ENCODE assay signal across 17 cellular contexts in genomic region chr3:188268336-188268735, GRCh38.
DNase-seq lines count a peak whose midpoint lies in the region; ATAC-seq and TF ChIP-seq lines count a peak whose summit lies in the region.
"Had no signal": no experiment of that assay in that cellular context is flagged by ENCODE, and none has a peak within 500 bp of the region (broad histone marks: within the 10 kb centered on the region; RNA-seq: fewer than 3 reads in every experiment).

No MANE protein-coding gene starts in this region.

- intact Hi-C loops in breast epithelium (cut with DNase I; ENCODE audit: low total_unique reads) (no loop called here), MCF 10A (cut with micrococcal nuclease) (loop anchor here (10.0 kb wide), 1 partner anchor 114 kb away; the partner anchor contains the start of gene LPP), transverse colon (cut with DNase I; ENCODE audit: low total_unique reads) (loop anchor here (5.0 to 10.0 kb wide), 2 partner anchors 74 to 526 kb away; no protein-coding TSS in a partner anchor)
- intact Hi-C loops in dendritic cell treated with granulocyte-macrophage colony-stimulating factor and Interleukin-4, amounts not matched to agents 40 ng/mL and 50 ng/mL, for 4 days (cut with micrococcal nuclease), result loop anchor here (10.0 kb wide), 1 partner anchor 74 kb away; no protein-coding TSS in a partner anchor

- ATAC-seq in GM21360 (IDR thresholded peaks at IDR 0.05; ENCODE audit: unreplicated experiment), result no peak
- ATAC-seq: K562, T-helper 17 cell had no signal

- H3K4me3 ChIP-seq in breast epithelium, result no peak overlapping the region
- H3K4me3 ChIP-seq in neural progenitor cell, result no peak overlapping the region
- no peak overlapping the region for H3K4me3 ChIP-seq in transverse colon
- H3K4me3 ChIP-seq: GM23248, K562 had no signal

- no peaks in the 10 kb centered on the region for H3K9me3 Mint-ChIP-seq in MCF 10A (ENCODE audit: unreplicated experiment)
- H3K9me3 Mint-ChIP-seq in dendritic cell treated with granulocyte-macrophage colony-stimulating factor and Interleukin-4, amounts not matched to agents 40 ng/mL and 50 ng/mL, for 4 days, result no peaks in the 10 kb centered on the region
- H3K9me3 Mint-ChIP-seq in neural progenitor cell, result no peaks in the 10 kb centered on the region
- H3K9me3 Mint-ChIP-seq: activated T-helper 2 cell treated with anti-CD3 and anti-CD28 coated beads, Interferon-gamma antibody, Interleukin-2, Interleukin-4, amounts not matched to agents 10 μg/mL and 5 μg/mL and 100 μg/mL, durations not matched to agents 14 hours and 24 hours and 36 hours; CD8-positive, alpha-beta memory T cell; memory B cell had no signal

- no peaks in the 10 kb centered on the region for H3K36me3 ChIP-seq in breast epithelium
- no peaks in the 10 kb centered on the region for H3K36me3 ChIP-seq in neural progenitor cell
- no peaks in the 10 kb centered on the region for H3K36me3 ChIP-seq in transverse colon

- H4K20me1 ChIP-seq in neural progenitor cell (ENCODE audit: low read depth), result no peaks in the 10 kb centered on the region

- H3K36me3 Mint-ChIP-seq in MCF 10A (ENCODE audit: insufficient read depth, unreplicated experiment), result peaks cover 11% of the 10 kb centered on the region
- H3K36me3 Mint-ChIP-seq in dendritic cell treated with granulocyte-macrophage colony-stimulating factor and Interleukin-4, amounts not matched to agents 40 ng/mL and 50 ng/mL, for 4 days (ENCODE audit: low read depth), result peaks cover 15% of the 10 kb centered on the region
- peaks cover 10% of the 10 kb centered on the region for H3K36me3 Mint-ChIP-seq in neural progenitor cell

- WGBS in transverse colon (ENCODE audit: low coverage in 1 of 2), 2 donors, result 83% methylated on average over 5 of the region's 5 CpGs

- DNase-seq in breast epithelium (ENCODE audit: low spot score in 2 of 2) (no peak), MCF 10A (ENCODE audit: unreplicated experiment) (no peak), neural progenitor cell (ENCODE audit: low spot score) (no peak), transverse colon (no peak), NCI-H69 (lab: John Stamatoyannopoulos, UW) (no peak), midbrain (lab: John Stamatoyannopoulos, UW) (no peak)
- DNase-seq: CD8-positive, alpha-beta memory T cell; GM23248; NCI-H1105 treated with DMSO at 0.1 percent for 48 hours; NCI-H2171 treated with DMSO at 0.1 percent for 48 hours; NK-92 treated with Interleukin-12 subunit alpha and Interleukin-12 subunit beta, amount 100 ng/mL, for 24 hours; T-helper 17 cell had no signal

- H3K4me3 Mint-ChIP-seq in MCF 10A (ENCODE audit: unreplicated experiment) (no peak overlapping the region), neural progenitor cell (no peak overlapping the region)
- no peak overlapping the region for H3K4me3 Mint-ChIP-seq in dendritic cell treated with granulocyte-macrophage colony-stimulating factor and Interleukin-4, amounts not matched to agents 40 ng/mL and 50 ng/mL, for 4 days
- H3K4me3 Mint-ChIP-seq: CD8-positive, alpha-beta memory T cell; memory B cell; T-helper 17 cell had no signal

- CTCF ChIA-PET in MCF 10A (lab: Yijun Ruan, JAX), result interaction anchor here (0.8 to 1.2 kb wide), 2 partner anchors 58 to 528 kb away, joined by 3 read pairs; no protein-coding TSS in a partner anchor

- H3K4me1 Mint-ChIP-seq in MCF 10A (ENCODE audit: insufficient read depth, unreplicated experiment) (peaks cover 22% of the 10 kb centered on the region), neural progenitor cell (peaks cover 35% of the 10 kb centered on the region)
- H3K4me1 Mint-ChIP-seq in dendritic cell treated with granulocyte-macrophage colony-stimulating factor and Interleukin-4, amounts not matched to agents 40 ng/mL and 50 ng/mL, for 4 days (ENCODE audit: low read depth), result peaks cover 35% of the 10 kb centered on the region

- H3K27me3 Mint-ChIP-seq in MCF 10A (ENCODE audit: insufficient read depth, unreplicated experiment) (no peaks in the 10 kb centered on the region), neural progenitor cell (ENCODE audit: insufficient read depth, low read depth) (no peaks in the 10 kb centered on the region)
- H3K27me3 Mint-ChIP-seq in dendritic cell treated with granulocyte-macrophage colony-stimulating factor and Interleukin-4, amounts not matched to agents 40 ng/mL and 50 ng/mL, for 4 days, result no peaks in the 10 kb centered on the region
- H3K27me3 Mint-ChIP-seq: CD8-positive, alpha-beta memory T cell; memory B cell; T-helper 17 cell had no signal

- TF ChIP-seq CTCF in breast epithelium (IDR thresholded peaks at IDR 0.05), result no peak
- TF ChIP-seq CTCF in MCF 10A (IDR thresholded peaks at IDR 0.05; ENCODE audit: unreplicated experiment), result no peak
- TF ChIP-seq CTCF in neural progenitor cell (IDR thresholded peaks at IDR 0.05), result no peak
- no peak for TF ChIP-seq CTCF in transverse colon (IDR thresholded peaks at IDR 0.05)

- H3K4me2 ChIP-seq in neural progenitor cell, result peak overlapping the region; percentile 13

- no TSS peak for BruUV-seq in MCF 10A (replicated peaks; lab: Mats Ljungman, UMichigan)

- in situ Hi-C loops in transverse colon (cut with MboI; ENCODE audit: low pct_ligation_motif_present in 1 of 4, low pct_unique_long_range_greater_than_20kb in 1 of 4, low sequenced_read_pairs in 3 of 4), result no loop called here

- peaks cover 8% of the 10 kb centered on the region for H3F3A ChIP-seq in neural progenitor cell (ENCODE audit: low read depth)

- H3K27ac ChIP-seq in breast epithelium (peak overlapping the region; percentile 68 to 80), neural progenitor cell (peak overlapping the region; percentile 24), transverse colon (peak overlapping the region; percentile 82 to 90 (median 86))

- H3K9ac ChIP-seq in neural progenitor cell, result no peak overlapping the region
- H3K9ac ChIP-seq: GM23248 had no signal

- peaks cover 14% of the 10 kb centered on the region in 2 donors for H3K4me1 ChIP-seq in breast epithelium
- peaks cover 43% of the 10 kb centered on the region for H3K4me1 ChIP-seq in neural progenitor cell
- peaks cover 42 to 94% (median 78%) of the 10 kb centered on the region in 4 donors for H3K4me1 ChIP-seq in transverse colon

- no peak overlapping the region for H3K27ac Mint-ChIP-seq in MCF 10A (ENCODE audit: low read depth, unreplicated experiment)
- peak overlapping the region; percentile 15 for H3K27ac Mint-ChIP-seq in dendritic cell treated with granulocyte-macrophage colony-stimulating factor and Interleukin-4, amounts not matched to agents 40 ng/mL and 50 ng/mL, for 4 days
- H3K27ac Mint-ChIP-seq in neural progenitor cell, result no peak overlapping the region
- H3K27ac Mint-ChIP-seq: activated T-helper 2 cell treated with anti-CD3 and anti-CD28 coated beads, Interferon-gamma antibody, Interleukin-2, Interleukin-4, amounts not matched to agents 10 μg/mL and 5 μg/mL and 100 μg/mL, durations not matched to agents 14 hours and 24 hours and 36 hours; memory B cell; T-helper 17 cell had no signal

- no peak overlapping the region for H2AFZ ChIP-seq in neural progenitor cell (replicated peaks)
- H2AFZ ChIP-seq: GM23248 had no signal

- H3K9me3 ChIP-seq in breast epithelium (no peaks in the 10 kb centered on the region), neural progenitor cell (ENCODE audit: low read depth) (no peaks in the 10 kb centered on the region), transverse colon (no peaks in the 10 kb centered on the region)

- TF ChIP-seq EP300 in transverse colon (IDR thresholded peaks at IDR 0.05; ENCODE audit: low read depth), result no peak

- H3K79me2 ChIP-seq in neural progenitor cell (ENCODE audit: low read depth), result peaks cover 4% of the 10 kb centered on the region

- TF ChIP-seq POLR2A in breast epithelium (IDR thresholded peaks at IDR 0.05) (no peak), transverse colon (IDR thresholded peaks at IDR 0.05) (no peak)

- no peaks in the 10 kb centered on the region for H3K27me3 ChIP-seq in breast epithelium
- no peaks in the 10 kb centered on the region for H3K27me3 ChIP-seq in neural progenitor cell
- no peaks in the 10 kb centered on the region for H3K27me3 ChIP-seq in transverse colon

- POLR2A ChIA-PET in MCF 10A (lab: Yijun Ruan, JAX), result interaction anchor here (0.6 to 2.0 kb wide), 4 partner anchors 19 to 528 kb away, joined by 3 to 11 read pairs (median 3); no protein-coding TSS in a partner anchor

Comparison
In these comparisons a context has a peak if more than half of its experiments do, and no peak if none do; other contexts are left out.
1. H3K27ac ChIP-seq: peak in every context shown above with its lines; median percentile 86 in transverse colon; 74 in breast epithelium; 24 in neural progenitor cell.